1 cellular context compared by ENCODE assay signal in the genomic region with DNA sequence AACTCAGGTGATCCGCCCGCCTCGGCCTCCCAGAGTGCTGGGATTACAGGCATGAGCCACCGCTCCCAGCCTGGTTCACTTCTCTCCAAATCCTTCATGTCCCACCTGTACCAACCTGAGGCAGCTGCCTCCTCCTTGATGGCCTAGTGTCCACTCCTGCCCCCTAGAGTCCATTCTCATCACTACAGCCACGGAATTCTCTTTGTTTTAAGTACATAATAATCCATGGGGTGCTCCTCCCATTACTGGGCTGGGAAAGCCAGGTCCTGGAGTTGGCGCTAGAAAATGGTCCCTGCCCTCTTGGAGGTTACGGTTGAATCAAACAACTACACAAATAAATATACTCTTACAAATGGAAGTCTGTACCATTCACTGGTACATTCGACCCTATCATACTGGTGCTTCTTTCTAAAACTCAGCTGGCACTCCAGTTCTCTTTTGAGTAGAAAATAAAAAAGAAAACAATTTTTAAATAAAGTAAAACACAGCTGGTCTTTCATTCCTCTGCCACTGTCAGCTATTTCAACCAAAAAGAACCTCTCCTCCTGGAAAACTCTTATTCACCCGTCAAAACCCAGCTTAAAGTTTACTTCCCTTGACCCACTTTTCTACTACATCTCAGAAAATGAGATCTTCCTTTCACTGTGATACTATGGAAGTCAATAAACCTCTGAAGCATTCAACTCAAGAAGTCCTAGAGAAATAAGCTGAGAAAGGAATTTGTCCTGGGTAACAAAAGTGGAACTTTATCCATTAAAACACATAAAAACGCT.
TF ChIP-seq lines count a peak whose summit lies in the region.

No MANE protein-coding gene starts in this region.

TF ChIP-seq in GM23338, 12 proteins besides CTCF, POLR2A, EP300 and RAD21 (continued from another document):
- TF ChIP-seq, protein P1, sequence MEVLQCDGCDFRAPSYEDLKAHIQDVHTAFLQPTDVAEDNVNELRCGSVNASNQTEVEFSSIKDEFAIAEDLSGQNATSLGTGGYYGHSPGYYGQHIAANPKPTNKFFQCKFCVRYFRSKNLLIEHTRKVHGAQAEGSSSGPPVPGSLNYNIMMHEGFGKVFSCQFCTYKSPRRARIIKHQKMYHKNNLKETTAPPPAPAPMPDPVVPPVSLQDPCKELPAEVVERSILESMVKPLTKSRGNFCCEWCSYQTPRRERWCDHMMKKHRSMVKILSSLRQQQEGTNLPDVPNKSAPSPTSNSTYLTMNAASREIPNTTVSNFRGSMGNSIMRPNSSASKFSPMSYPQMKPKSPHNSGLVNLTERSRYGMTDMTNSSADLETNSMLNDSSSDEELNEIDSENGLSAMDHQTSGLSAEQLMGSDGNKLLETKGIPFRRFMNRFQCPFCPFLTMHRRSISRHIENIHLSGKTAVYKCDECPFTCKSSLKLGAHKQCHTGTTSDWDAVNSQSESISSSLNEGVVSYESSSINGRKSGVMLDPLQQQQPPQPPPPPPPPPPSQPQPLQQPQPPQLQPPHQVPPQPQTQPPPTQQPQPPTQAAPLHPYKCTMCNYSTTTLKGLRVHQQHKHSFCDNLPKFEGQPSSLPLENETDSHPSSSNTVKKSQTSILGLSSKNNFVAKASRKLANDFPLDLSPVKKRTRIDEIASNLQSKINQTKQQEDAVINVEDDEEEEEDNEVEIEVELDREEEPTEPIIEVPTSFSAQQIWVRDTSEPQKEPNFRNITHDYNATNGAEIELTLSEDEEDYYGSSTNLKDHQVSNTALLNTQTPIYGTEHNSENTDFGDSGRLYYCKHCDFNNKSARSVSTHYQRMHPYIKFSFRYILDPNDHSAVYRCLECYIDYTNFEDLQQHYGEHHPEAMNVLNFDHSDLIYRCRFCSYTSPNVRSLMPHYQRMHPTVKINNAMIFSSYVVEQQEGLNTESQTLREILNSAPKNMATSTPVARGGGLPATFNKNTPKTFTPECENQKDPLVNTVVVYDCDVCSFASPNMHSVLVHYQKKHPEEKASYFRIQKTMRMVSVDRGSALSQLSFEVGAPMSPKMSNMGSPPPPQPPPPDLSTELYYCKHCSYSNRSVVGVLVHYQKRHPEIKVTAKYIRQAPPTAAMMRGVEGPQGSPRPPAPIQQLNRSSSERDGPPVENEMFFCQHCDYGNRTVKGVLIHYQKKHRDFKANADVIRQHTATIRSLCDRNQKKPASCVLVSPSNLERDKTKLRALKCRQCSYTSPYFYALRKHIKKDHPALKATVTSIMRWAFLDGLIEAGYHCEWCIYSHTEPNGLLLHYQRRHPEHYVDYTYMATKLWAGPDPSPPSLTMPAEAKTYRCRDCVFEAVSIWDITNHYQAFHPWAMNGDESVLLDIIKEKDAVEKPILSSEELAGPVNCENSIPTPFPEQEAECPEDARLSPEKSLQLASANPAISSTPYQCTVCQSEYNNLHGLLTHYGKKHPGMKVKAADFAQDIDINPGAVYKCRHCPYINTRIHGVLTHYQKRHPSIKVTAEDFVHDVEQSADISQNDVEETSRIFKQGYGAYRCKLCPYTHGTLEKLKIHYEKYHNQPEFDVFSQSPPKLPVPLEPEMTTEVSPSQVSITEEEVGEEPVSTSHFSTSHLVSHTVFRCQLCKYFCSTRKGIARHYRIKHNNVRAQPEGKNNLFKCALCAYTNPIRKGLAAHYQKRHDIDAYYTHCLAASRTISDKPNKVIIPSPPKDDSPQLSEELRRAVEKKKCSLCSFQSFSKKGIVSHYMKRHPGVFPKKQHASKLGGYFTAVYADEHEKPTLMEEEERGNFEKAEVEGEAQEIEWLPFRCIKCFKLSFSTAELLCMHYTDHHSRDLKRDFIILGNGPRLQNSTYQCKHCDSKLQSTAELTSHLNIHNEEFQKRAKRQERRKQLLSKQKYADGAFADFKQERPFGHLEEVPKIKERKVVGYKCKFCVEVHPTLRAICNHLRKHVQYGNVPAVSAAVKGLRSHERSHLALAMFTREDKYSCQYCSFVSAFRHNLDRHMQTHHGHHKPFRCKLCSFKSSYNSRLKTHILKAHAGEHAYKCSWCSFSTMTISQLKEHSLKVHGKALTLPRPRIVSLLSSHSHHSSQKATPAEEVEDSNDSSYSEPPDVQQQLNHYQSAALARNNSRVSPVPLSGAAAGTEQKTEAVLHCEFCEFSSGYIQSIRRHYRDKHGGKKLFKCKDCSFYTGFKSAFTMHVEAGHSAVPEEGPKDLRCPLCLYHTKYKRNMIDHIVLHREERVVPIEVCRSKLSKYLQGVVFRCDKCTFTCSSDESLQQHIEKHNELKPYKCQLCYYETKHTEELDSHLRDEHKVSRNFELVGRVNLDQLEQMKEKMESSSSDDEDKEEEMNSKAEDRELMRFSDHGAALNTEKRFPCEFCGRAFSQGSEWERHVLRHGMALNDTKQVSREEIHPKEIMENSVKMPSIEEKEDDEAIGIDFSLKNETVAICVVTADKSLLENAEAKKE (CRISPR knock-in tag; IDR thresholded peaks at IDR 0.05), result no peak
- TF ChIP-seq JUNB (IDR thresholded peaks at IDR 0.05; ENCODE audit: unreplicated experiment) (no peak), EZH2 (IDR thresholded peaks at IDR 0.05; ENCODE audit: low read depth, unreplicated experiment) (no peak), ZNF331 (CRISPR knock-in tag; IDR thresholded peaks at IDR 0.05; ENCODE audit: low read depth) (no peak), ZNF114 (CRISPR knock-in tag; IDR thresholded peaks at IDR 0.05) (no peak), CREB1 (CRISPR knock-in tag; IDR thresholded peaks at IDR 0.05; ENCODE audit: low read depth) (no peak), NANOG (IDR thresholded peaks at IDR 0.05; ENCODE audit: borderline replicate concordance) (no peak), EZH2phosphoT487 (IDR thresholded peaks at IDR 0.05; ENCODE audit: unreplicated experiment) (no peak)
- TF ChIP-seq, protein P2, sequence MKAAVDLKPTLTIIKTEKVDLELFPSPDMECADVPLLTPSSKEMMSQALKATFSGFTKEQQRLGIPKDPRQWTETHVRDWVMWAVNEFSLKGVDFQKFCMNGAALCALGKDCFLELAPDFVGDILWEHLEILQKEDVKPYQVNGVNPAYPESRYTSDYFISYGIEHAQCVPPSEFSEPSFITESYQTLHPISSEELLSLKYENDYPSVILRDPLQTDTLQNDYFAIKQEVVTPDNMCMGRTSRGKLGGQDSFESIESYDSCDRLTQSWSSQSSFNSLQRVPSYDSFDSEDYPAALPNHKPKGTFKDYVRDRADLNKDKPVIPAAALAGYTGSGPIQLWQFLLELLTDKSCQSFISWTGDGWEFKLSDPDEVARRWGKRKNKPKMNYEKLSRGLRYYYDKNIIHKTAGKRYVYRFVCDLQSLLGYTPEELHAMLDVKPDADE (IDR thresholded peaks at IDR 0.05), result no peak
- TF ChIP-seq, protein P3, sequence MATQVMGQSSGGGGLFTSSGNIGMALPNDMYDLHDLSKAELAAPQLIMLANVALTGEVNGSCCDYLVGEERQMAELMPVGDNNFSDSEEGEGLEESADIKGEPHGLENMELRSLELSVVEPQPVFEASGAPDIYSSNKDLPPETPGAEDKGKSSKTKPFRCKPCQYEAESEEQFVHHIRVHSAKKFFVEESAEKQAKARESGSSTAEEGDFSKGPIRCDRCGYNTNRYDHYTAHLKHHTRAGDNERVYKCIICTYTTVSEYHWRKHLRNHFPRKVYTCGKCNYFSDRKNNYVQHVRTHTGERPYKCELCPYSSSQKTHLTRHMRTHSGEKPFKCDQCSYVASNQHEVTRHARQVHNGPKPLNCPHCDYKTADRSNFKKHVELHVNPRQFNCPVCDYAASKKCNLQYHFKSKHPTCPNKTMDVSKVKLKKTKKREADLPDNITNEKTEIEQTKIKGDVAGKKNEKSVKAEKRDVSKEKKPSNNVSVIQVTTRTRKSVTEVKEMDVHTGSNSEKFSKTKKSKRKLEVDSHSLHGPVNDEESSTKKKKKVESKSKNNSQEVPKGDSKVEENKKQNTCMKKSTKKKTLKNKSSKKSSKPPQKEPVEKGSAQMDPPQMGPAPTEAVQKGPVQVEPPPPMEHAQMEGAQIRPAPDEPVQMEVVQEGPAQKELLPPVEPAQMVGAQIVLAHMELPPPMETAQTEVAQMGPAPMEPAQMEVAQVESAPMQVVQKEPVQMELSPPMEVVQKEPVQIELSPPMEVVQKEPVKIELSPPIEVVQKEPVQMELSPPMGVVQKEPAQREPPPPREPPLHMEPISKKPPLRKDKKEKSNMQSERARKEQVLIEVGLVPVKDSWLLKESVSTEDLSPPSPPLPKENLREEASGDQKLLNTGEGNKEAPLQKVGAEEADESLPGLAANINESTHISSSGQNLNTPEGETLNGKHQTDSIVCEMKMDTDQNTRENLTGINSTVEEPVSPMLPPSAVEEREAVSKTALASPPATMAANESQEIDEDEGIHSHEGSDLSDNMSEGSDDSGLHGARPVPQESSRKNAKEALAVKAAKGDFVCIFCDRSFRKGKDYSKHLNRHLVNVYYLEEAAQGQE (IDR thresholded peaks at IDR 0.05; ENCODE audit: unreplicated experiment), result no peak
